In the genomic region with DNA sequence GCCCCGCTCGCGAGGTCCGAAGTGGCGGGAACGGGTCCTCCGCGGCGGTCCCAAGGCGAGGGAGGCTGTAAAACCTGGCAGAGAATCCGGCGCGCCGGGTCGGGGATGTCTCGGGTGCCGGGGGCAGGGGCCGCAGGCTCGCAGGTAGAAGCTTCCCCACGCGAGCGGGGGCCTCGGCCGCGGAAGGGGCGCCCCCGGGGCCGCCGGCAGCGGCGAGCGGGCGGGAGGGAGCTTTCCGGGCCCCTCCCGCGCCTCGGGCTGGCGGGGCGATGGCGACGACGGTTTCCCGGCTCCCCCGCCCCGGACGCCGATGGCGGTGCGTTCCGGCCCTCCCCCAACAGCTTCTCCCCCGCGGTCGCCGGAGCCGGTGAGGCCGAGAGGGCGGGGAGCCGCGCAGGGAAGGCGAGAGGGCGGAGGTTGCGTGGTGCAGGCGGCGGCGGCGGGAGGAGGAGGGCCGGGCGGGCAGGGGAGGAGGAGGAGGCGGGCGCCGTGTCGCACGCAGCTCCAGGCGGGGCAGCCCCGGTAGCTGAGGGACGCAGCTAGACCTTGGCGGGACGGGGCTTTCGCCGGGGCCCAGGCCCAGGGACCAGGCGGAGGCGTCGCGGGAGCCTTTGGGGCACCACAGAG, we compare ENCODE assay signal across 8 cellular contexts. TPM values are rescaled to one million over a fixed set of nuclear protein-coding genes. Genes with fewer than 3 reads are reported as not detected.
A peak's percentile ranks its signal among the peaks of the same experiment; 100 is the strongest.
DNase-seq lines count a peak whose midpoint lies in the region; ATAC-seq and TF ChIP-seq lines count a peak whose summit lies in the region.

A gene (plus strand): TSS at position 507 of the 627 bp plus-strand sequence. CDS start 31,220 bp downstream, outside the sequence.

- H3K9me3 ChIP-seq in AG04450 (ENCODE audit: control insufficient read depth, insufficient read depth, low read length) (no peaks in the 10 kb centered on the region; the same call in 1 of the 2 replicates), liver (ENCODE audit: control insufficient read depth in 4 of 4, low read length in 3 of 4) (no peaks in the 10 kb centered on the region)

- peak within 1 kb of the TSS; percentile 76 to 90 for H3K9ac ChIP-seq in liver (ENCODE audit: low read depth in 1 of 2, low read length in 2 of 2)

- peaks cover 0 to 31% (median 21%) of the 10 kb centered on the region in 4 donors for H3K4me1 ChIP-seq in liver (ENCODE audit: control insufficient read depth in 4 of 4, insufficient read depth in 4 of 4, low read length in 3 of 4)

- WGBS in liver: under 1% methylated on average over 84 of the region's 84 CpGs

- ATAC-seq in GM18867 (IDR thresholded peaks at IDR 0.05; ENCODE audit: unreplicated experiment) (peak; percentile 83), HG03095 (IDR thresholded peaks at IDR 0.05; ENCODE audit: unreplicated experiment) (peak; percentile 64)

- H3K27ac ChIP-seq in AG04450 (ENCODE audit: low read depth, low read length) (peak within 1 kb of the TSS; percentile 82), liver (ENCODE audit: low read depth in 1 of 2, low read length in 2 of 2) (peak within 1 kb of the TSS; percentile 95 to 98)

- DNase-seq in AG04450 (ENCODE audit: low read depth, low spot score): no peak
- peak; percentile 66 for DNase-seq in NCI-H345 (lab: John Stamatoyannopoulos, UW)
- DNase-seq in activated CD4-positive, alpha-beta T cell treated with anti-CD3 and anti-CD28 coated beads, Interleukin-2, amount 50 U/mL, for 24 hours (ENCODE audit: low read depth in 1 of 2, low spot score in 1 of 2): peak; percentile 67 to 76
- DNase-seq in dermis blood vessel endothelial cell: peak; percentile 80
- peak; percentile 76 to 81 for DNase-seq in stimulated activated CD4-positive, alpha-beta T cell treated with anti-CD3 and anti-CD28 coated beads, Interleukin-4, amount 100 ng/mL, for 48 hours (ENCODE audit: low read depth in 2 of 2)

- TF ChIP-seq RAD21 in liver (IDR thresholded peaks at IDR 0.05): no peak

- CTCF ChIA-PET in AG04450 (lab: Charles Lee): interaction anchor here (0.5 to 0.7 kb wide), 2 partner anchors 44 to 199 kb away, joined by 4 to 5 read pairs; no protein-coding TSS in a partner anchor

- no peaks in the 10 kb centered on the region for H3K36me3 ChIP-seq in liver (ENCODE audit: control insufficient read depth in 4 of 4, insufficient read depth in 3 of 4, low read depth in 1 of 4, low read length in 3 of 4)

- TF ChIP-seq CTCF in AG04450 (IDR thresholded peaks at IDR 0.05; ENCODE audit: low read depth, low read length) (no peak), liver (IDR thresholded peaks at IDR 0.05; ENCODE audit: low read depth, low read length, missing input control) (no peak)

- H3K4me3 ChIP-seq in AG04450 (ENCODE audit: low read depth, low read length) (peak within 1 kb of the TSS; percentile 74), liver (ENCODE audit: low read depth in 1 of 3, low read length in 3 of 3) (peak within 1 kb of the TSS; percentile 73 to 98 (median 77))

- POLR2A ChIA-PET in AG04450 (lab: Yijun Ruan, JAX): interaction anchor here (0.5 to 1.7 kb wide), 4 partner anchors 60 to 265 kb away, joined by 3 to 7 read pairs (median 3); no protein-coding TSS in a partner anchor

- H3K27me3 ChIP-seq in AG04450 (ENCODE audit: control insufficient read depth, insufficient read depth, low read length) (no peaks in the 10 kb centered on the region), liver (ENCODE audit: control insufficient read depth in 4 of 4, insufficient read depth in 4 of 4, low read length in 3 of 4) (no peaks in the 10 kb centered on the region)

TF ChIP-seq in liver, 16 proteins besides CTCF, POLR2A, EP300 and RAD21:
- peak; percentile 28 for TF ChIP-seq SP1 (IDR thresholded peaks at IDR 0.05)
- TF ChIP-seq, protein P1, sequence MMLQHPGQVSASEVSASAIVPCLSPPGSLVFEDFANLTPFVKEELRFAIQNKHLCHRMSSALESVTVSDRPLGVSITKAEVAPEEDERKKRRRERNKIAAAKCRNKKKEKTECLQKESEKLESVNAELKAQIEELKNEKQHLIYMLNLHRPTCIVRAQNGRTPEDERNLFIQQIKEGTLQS (IDR thresholded peaks at IDR 0.05): no peak
- TF ChIP-seq YY1 (IDR thresholded peaks at IDR 0.05): peak; percentile 54
TF ChIP-seq in liver: peak in this region for 2.

RNA-seq across cellular contexts. Expression of the gene that starts here (rescaled TPM):
- polyA plus RNA-seq in AG04450 (2011; rRNA removed) (47.7 and 56.8 TPM in 2 replicates), liver (10 to 100 TPM; 21.7 to 25.7 TPM)
- polyA minus RNA-seq in AG04450 (2011; rRNA and poly(A)+ RNA removed): 44.8 and 49.1 TPM in 2 replicates
- total RNA-seq in dermis blood vessel endothelial cell (48.8 and 71.1 TPM in 2 replicates), liver (10 to 100 TPM; 27.7 to 56.7 TPM)
